ENCODE assay signal across 14 cellular contexts in genomic region chr10:90674927-90675326, GRCh38.
DNase-seq lines count a peak whose midpoint lies in the region; ATAC-seq and TF ChIP-seq lines count a peak whose summit lies in the region.
"Had no signal": no experiment of that assay in that cellular context is flagged by ENCODE, and none has a peak within 500 bp of the region (broad histone marks: within the 10 kb centered on the region; RNA-seq: fewer than 3 reads in every experiment).

No MANE protein-coding gene starts in this region.

- no peaks in the 10 kb centered on the region for H4K20me1 ChIP-seq in OCI-LY7 (ENCODE audit: insufficient read depth, low read length)

- CTCF ChIA-PET in OCI-LY7 (lab: Charles Lee; ENCODE audit: unreplicated experiment), result no interaction called here

- in situ Hi-C loops in astrocyte of the spinal cord (cut with HindIII; ENCODE audit: low sequenced_read_pairs), result no loop called here

- BruUV-seq in OCI-LY7 (replicated peaks; lab: Mats Ljungman, UMichigan), result no TSS peak

- TF ChIP-seq CTCF in astrocyte of the spinal cord (IDR thresholded peaks at IDR 0.05; ENCODE audit: low read depth, low read length) (no peak), OCI-LY7 (conservative IDR thresholded peaks at IDR 0.05; ENCODE audit: low read length) (no peak)

- H3K36me3 ChIP-seq in OCI-LY7 (ENCODE audit: insufficient read depth, low read length), result no peaks in the 10 kb centered on the region
- H3K36me3 ChIP-seq: BE2C, colonic mucosa, HAP-1 had no signal

- intact Hi-C loops in OCI-LY7 (cut with micrococcal nuclease; ENCODE audit: unreplicated experiment) (no loop called here), sciatic nerve (cut with DNase I) (no loop called here)

- no peak for ATAC-seq in sciatic nerve
- ATAC-seq: activated CD4-positive, CD25-positive, alpha-beta regulatory T cell treated with anti-CD3 and anti-CD28 coated beads, Interleukin-2, amount 50 U/mL, for 24 hours had no signal

- no peak overlapping the region for H3K4me2 ChIP-seq in OCI-LY7 (ENCODE audit: low read length)

- no peak overlapping the region for H2AFZ ChIP-seq in OCI-LY7 (ENCODE audit: low read length)
- H2AFZ ChIP-seq: parathyroid adenoma had no signal

- H3K4me3 ChIP-seq in astrocyte of the spinal cord (ENCODE audit: low read depth, low read length) (no peak overlapping the region), OCI-LY7 (ENCODE audit: low read depth, low read length, poor library complexity, severe bottlenecking) (no peak overlapping the region)
- H3K4me3 ChIP-seq: colonic mucosa, HAP-1 had no signal

- H3K27ac ChIP-seq in OCI-LY7 (ENCODE audit: low read depth, low read length, poor library complexity, severe bottlenecking), result no peak overlapping the region
- H3K27ac ChIP-seq: colonic mucosa, parathyroid adenoma had no signal

- peak; percentile 44 for DNase-seq in AG08396 (ENCODE audit: low spot score)
- peak; percentile 51 for DNase-seq in HT1080 (ENCODE audit: low read depth)
- peak; percentile 95 for DNase-seq in astrocyte of the spinal cord (ENCODE audit: low read depth, low spot score)
- peak; percentile 93 for DNase-seq in iris pigment epithelial cell (ENCODE audit: low read depth)
- DNase-seq in C1 segment of cervical spinal cord (lab: John Stamatoyannopoulos, UW), result no peak
- no peak for DNase-seq in OCI-LY7 (ENCODE audit: low spot score)
- DNase-seq in MV-4-11 (lab: John Stamatoyannopoulos, UW), result no peak
- DNase-seq in sciatic nerve (ENCODE audit: low spot score), result no peak
- DNase-seq: BE2C, colonic mucosa, NCI-H2171 had no signal

- no peaks in the 10 kb centered on the region for H3K9me2 ChIP-seq in OCI-LY7 (ENCODE audit: insufficient read depth, low read length)

- H3K79me2 ChIP-seq in OCI-LY7 (ENCODE audit: insufficient read depth, low read depth, low read length), result no peaks in the 10 kb centered on the region
- H3K79me2 ChIP-seq: parathyroid adenoma had no signal

- POLR2A ChIA-PET in OCI-LY7 (lab: Charles Lee), result no interaction called here

- no peaks in the 10 kb centered on the region for H3K9me3 ChIP-seq in OCI-LY7 (ENCODE audit: low read length)
- H3K9me3 ChIP-seq: BE2C, colonic mucosa, HAP-1 had no signal

- no peaks in the 10 kb centered on the region for H3K4me1 ChIP-seq in OCI-LY7 (ENCODE audit: insufficient read depth, low read length, poor library complexity, severe bottlenecking)
- H3K4me1 ChIP-seq: BE2C, colonic mucosa, HAP-1 had no signal

Comparison
In these comparisons a context has a peak if more than half of its experiments do, and no peak if none do; other contexts are left out.
1. DNase-seq: peak in AG08396 (single experiment), HT1080 (single experiment), astrocyte of the spinal cord (single experiment) and iris pigment epithelial cell (single experiment); none in C1 segment of cervical spinal cord (0 of 14), OCI-LY7 (single experiment), MV-4-11 (single experiment) and sciatic nerve (single experiment).